ENCODE assay signal across 1 cellular context in the genomic region with DNA sequence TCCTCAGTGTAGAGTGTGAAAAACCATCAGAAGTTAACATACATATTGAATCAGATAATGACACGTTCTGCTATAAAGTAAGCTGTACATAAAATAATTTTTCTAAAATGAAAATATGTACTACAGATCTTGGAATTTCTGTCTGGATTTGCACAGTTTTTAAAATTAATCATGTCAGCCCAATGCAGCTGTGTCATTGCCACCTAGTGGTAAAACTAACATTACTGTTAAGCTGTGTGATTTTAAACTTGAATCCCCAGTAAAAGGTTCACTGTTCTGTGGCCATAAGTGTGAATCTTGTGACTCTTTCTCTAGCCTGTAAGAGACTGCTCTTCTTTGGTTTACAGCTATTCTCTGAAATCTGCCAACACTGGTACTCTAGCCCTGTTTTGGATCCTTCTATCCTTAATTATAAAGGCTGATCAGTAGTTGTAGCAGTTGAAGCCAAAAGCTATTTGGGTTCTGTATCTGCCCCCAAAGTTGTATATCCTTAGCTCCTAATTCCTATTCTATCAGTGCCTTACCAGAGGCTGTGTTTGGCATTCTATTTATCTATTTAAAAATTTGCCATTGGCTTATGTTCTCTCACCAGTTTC.
TF ChIP-seq lines count a peak whose summit lies in the region.

No MANE protein-coding gene starts in this region.

TF ChIP-seq in endothelial cell of umbilical vein, 7 proteins besides CTCF, POLR2A, EP300 and RAD21:
- TF ChIP-seq POLR2AphosphoS5 (IDR thresholded peaks at IDR 0.05; ENCODE audit: insufficient read depth, low read depth, low read length): no peak
- no peak for TF ChIP-seq GATA2 (IDR thresholded peaks at IDR 0.05; ENCODE audit: insufficient read depth, insufficient read length, low read depth, low read length)
- no peak for TF ChIP-seq JUN (IDR thresholded peaks at IDR 0.05; ENCODE audit: borderline replicate concordance, insufficient read depth, insufficient read length, low read depth)
- TF ChIP-seq, protein P1, sequence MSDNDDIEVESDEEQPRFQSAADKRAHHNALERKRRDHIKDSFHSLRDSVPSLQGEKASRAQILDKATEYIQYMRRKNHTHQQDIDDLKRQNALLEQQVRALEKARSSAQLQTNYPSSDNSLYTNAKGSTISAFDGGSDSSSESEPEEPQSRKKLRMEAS (IDR thresholded peaks at IDR 0.05; ENCODE audit: insufficient read depth, insufficient read length): no peak
- no peak for TF ChIP-seq EZH2 (IDR thresholded peaks at IDR 0.05; ENCODE audit: borderline replicate concordance, low read depth, low read length, severe bottlenecking)
- no peak for TF ChIP-seq FOS (IDR thresholded peaks at IDR 0.05; ENCODE audit: borderline replicate concordance, insufficient read depth, low read length)
TF ChIP-seq in endothelial cell of umbilical vein: peak in this region for 0.
